In the genomic region with DNA sequence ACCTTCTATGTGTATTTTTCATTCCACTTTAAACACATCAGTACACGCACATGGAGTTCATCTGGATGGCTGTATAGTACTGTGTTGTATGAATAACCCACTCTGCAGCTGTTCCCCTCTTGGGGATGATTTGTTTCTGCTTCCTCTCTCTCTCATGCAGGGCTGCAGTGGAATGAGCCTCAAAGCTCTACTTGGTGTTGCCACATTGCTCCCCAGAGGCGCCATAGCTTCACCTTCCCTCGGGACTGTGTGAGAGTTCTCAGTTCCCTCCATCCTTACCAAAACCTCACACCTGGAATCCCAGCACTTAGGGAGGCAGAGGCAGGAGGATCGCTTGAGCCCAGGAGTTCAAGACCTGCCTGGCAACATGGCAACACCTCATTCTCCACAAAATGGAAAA, we compare ENCODE assay signal across 11 cellular contexts. TPM values are rescaled to one million over a fixed set of nuclear protein-coding genes. Genes with fewer than 3 reads are reported as not detected.
A peak's percentile ranks its signal among the peaks of the same experiment; 100 is the strongest.
DNase-seq lines count a peak whose midpoint lies in the region; ATAC-seq and TF ChIP-seq lines count a peak whose summit lies in the region.
"Had no signal": no experiment of that assay in that cellular context is flagged by ENCODE, and none has a peak within 500 bp of the region (broad histone marks: within the 10 kb centered on the region; RNA-seq: fewer than 3 reads in every experiment).

No MANE protein-coding gene starts in this region.

- H3K9me3 Mint-ChIP-seq in activated naive CD8-positive, alpha-beta T cell (ENCODE audit: low read depth) = no peaks in the 10 kb centered on the region
- H3K9me3 Mint-ChIP-seq in activated naive CD8-positive, alpha-beta T cell treated with anti-CD3 and anti-CD28 coated beads for 36 hours = peaks cover 2% of the 10 kb centered on the region
- H3K9me3 Mint-ChIP-seq: activated naive CD4-positive, alpha-beta T cell treated with anti-CD3 and anti-CD28 coated beads, Interleukin-2, amount 10 ng/mL, durations not matched to agents 7 days and 5 days; HFFc6 had no signal

- ATAC-seq in HG02642 (IDR thresholded peaks at IDR 0.05; ENCODE audit: poor library complexity, unreplicated experiment) = peak; percentile 64
- no peak for ATAC-seq in HG03439 (IDR thresholded peaks at IDR 0.05; ENCODE audit: unreplicated experiment)
- ATAC-seq in GM21717 (IDR thresholded peaks at IDR 0.05; ENCODE audit: unreplicated experiment) = no peak
- ATAC-seq: stimulated activated naive CD8-positive, alpha-beta T cell treated with anti-CD3 and anti-CD28 coated beads, Interleukin-15, Interleukin-2, amounts not matched to agents 100 U/mL and 50 U/mL, for 24 hours had no signal

- H3K27me3 Mint-ChIP-seq in activated naive CD8-positive, alpha-beta T cell = no peaks in the 10 kb centered on the region
- H3K27me3 Mint-ChIP-seq in activated naive CD8-positive, alpha-beta T cell treated with anti-CD3 and anti-CD28 coated beads for 36 hours = no peaks in the 10 kb centered on the region
- H3K27me3 Mint-ChIP-seq: activated naive CD4-positive, alpha-beta T cell treated with anti-CD3 and anti-CD28 coated beads, Interleukin-2, amount 10 ng/mL, durations not matched to agents 7 days and 5 days had no signal

- no peaks in the 10 kb centered on the region for H3K27me3 ChIP-seq in left ventricle myocardium inferior (ENCODE audit: low read depth)

- intact Hi-C loops in left ventricle myocardium inferior (cut with micrococcal nuclease) = no loop called here

- H3K36me3 ChIP-seq in left ventricle myocardium inferior = peaks cover 7% of the 10 kb centered on the region

- H3K9me3 ChIP-seq in left ventricle myocardium inferior (replicated peaks) = no peaks in the 10 kb centered on the region

- H3K4me3 ChIP-seq in left ventricle myocardium inferior = no peak overlapping the region

- H3K27ac ChIP-seq in left ventricle myocardium inferior (replicated peaks) = no peak overlapping the region

- no peak for TF ChIP-seq CTCF in left ventricle myocardium inferior (IDR thresholded peaks at IDR 0.05; ENCODE audit: borderline replicate concordance)

- H3K4me1 ChIP-seq in left ventricle myocardium inferior = peaks cover 15% of the 10 kb centered on the region

- peaks cover 24% of the 10 kb centered on the region for H3K36me3 Mint-ChIP-seq in activated naive CD8-positive, alpha-beta T cell
- H3K36me3 Mint-ChIP-seq in activated naive CD8-positive, alpha-beta T cell treated with anti-CD3 and anti-CD28 coated beads for 36 hours = peaks cover 45% of the 10 kb centered on the region

- DNase-seq in activated naive CD8-positive, alpha-beta T cell treated with anti-CD3 and anti-CD28 coated beads for 36 hours = no peak
- peak; percentile 84 for DNase-seq in NAMALWA (ENCODE audit: low spot score)
- DNase-seq in left ventricle myocardium inferior = no peak
- no peak for DNase-seq in activated CD4-positive, alpha-beta T cell treated with anti-CD3 and anti-CD28 coated beads for 48 hours
- DNase-seq: activated naive CD4-positive, alpha-beta T cell treated with anti-CD3 and anti-CD28 coated beads, Interleukin-2, amount 10 ng/mL, durations not matched to agents 7 days and 5 days; HFFc6; stimulated activated naive CD8-positive, alpha-beta T cell treated with anti-CD3 and anti-CD28 coated beads, Interleukin-15, Interleukin-2, amounts not matched to agents 100 U/mL and 50 U/mL, for 24 hours had no signal

- no peak overlapping the region for H3K4me3 Mint-ChIP-seq in activated naive CD8-positive, alpha-beta T cell
- no peak overlapping the region for H3K4me3 Mint-ChIP-seq in activated naive CD8-positive, alpha-beta T cell treated with anti-CD3 and anti-CD28 coated beads for 36 hours
- H3K4me3 Mint-ChIP-seq: activated naive CD4-positive, alpha-beta T cell treated with anti-CD3 and anti-CD28 coated beads, Interleukin-2, amount 10 ng/mL, durations not matched to agents 7 days and 5 days; HFFc6 had no signal

- peak overlapping the region; percentile 72 for H3K27ac Mint-ChIP-seq in activated naive CD8-positive, alpha-beta T cell
- no peak overlapping the region for H3K27ac Mint-ChIP-seq in activated naive CD8-positive, alpha-beta T cell treated with anti-CD3 and anti-CD28 coated beads for 36 hours
- H3K27ac Mint-ChIP-seq: activated naive CD4-positive, alpha-beta T cell treated with anti-CD3 and anti-CD28 coated beads, Interleukin-2, amount 10 ng/mL, durations not matched to agents 7 days and 5 days; HFFc6 had no signal

- H3K4me1 Mint-ChIP-seq in activated naive CD8-positive, alpha-beta T cell (ENCODE audit: low read depth) = peaks cover 74% of the 10 kb centered on the region
- peaks cover 63% of the 10 kb centered on the region for H3K4me1 Mint-ChIP-seq in activated naive CD8-positive, alpha-beta T cell treated with anti-CD3 and anti-CD28 coated beads for 36 hours

RNA-seq across cellular contexts. Expression of gene GPR183, which starts 28.4 kb away (rescaled TPM):
- 1 to 10 TPM; 4.3 to 4.5 TPM for total RNA-seq in activated naive CD8-positive, alpha-beta T cell treated with anti-CD3 and anti-CD28 coated beads for 36 hours
- total RNA-seq in left ventricle myocardium inferior = 1.7 TPM
